8 cellular contexts compared by ENCODE assay signal in the genomic region with DNA sequence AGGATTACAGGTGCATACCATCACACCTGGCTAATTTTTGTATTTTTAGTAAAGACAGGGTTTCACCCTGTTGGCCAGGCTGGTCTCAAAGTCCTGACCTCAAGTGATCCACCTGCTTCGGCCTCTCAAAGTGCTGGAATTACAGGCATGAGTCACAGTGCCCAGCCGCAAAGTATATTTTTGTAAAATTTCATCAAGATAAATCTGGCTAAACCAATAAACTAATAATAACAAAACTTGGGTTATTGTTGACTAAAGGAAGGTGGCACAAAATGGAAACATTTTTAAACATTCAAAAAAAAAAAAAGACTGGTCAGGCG. TPM values are rescaled to one million over a fixed set of nuclear protein-coding genes. Genes with fewer than 3 reads are reported as not detected.
DNase-seq lines count a peak whose midpoint lies in the region; ATAC-seq and TF ChIP-seq lines count a peak whose summit lies in the region.
"Not testable (repeated sequence)": the region's sequence is repeated elsewhere in the genome, so short reads cannot be mapped to it uniquely, and the experiment has no call there.

No MANE protein-coding gene starts in this region.

- H3K4me3 Mint-ChIP-seq in CD8-positive, alpha-beta T cell, result peak overlapping the region; percentile 98
- H3K4me3 Mint-ChIP-seq in activated CD4-positive, alpha-beta T cell treated with anti-CD3 and anti-CD28 coated beads, Interleukin-2, amount 10 ng/mL, durations not matched to agents 24 days and 14 days, result peak overlapping the region; percentile 92
- H3K4me3 Mint-ChIP-seq in memory B cell (peak overlapping the region; percentile 38), progenitor cell of endocrine pancreas (ENCODE audit: low read depth) (peak overlapping the region; percentile 5)

- CTCF ChIA-PET in CD8-positive, alpha-beta T cell (lab: Charles Lee), result interaction anchor here (1.0 to 7.5 kb wide), 2 partner anchors 37 to 121 kb away, joined by 3 to 45 read pairs; no protein-coding TSS in a partner anchor

- intact Hi-C loops in CD8-positive, alpha-beta T cell (cut with DNase I, micrococcal nuclease), result loop anchor here (5.0 to 10.0 kb wide), 5 partner anchors 38 to 1165 kb away; partner anchors contain the start of genes RIMOC1 (in 1 of the 2), TMEM267 (in 1 of the 2) and ZNF131 (in 1 of the 2)
- intact Hi-C loops in activated CD4-positive, alpha-beta T cell treated with anti-CD3 and anti-CD28 coated beads, Interleukin-2, amount 10 ng/mL, durations not matched to agents 24 days and 14 days (cut with micrococcal nuclease); upper lobe of right lung (cut with DNase I): not testable (repeated sequence)

- H3K9me2 ChIP-seq in Loucy (replicated peaks; ENCODE audit: low read depth, low read length), result not testable (repeated sequence)

- DNase-seq in CD8-positive, alpha-beta T cell; activated CD4-positive, alpha-beta T cell treated with anti-CD3 and anti-CD28 coated beads, Interleukin-2, amount 10 ng/mL, durations not matched to agents 24 days and 14 days; adipocyte (ENCODE audit: low read depth); epithelial cell of proximal tubule (ENCODE audit: low read depth); memory B cell (ENCODE audit: low spot score in 2 of 2); progenitor cell of endocrine pancreas (ENCODE audit: low spot score, unreplicated experiment); upper lobe of right lung: not testable (repeated sequence)

- H2AFZ ChIP-seq in Loucy (ENCODE audit: low read length), result not testable (repeated sequence)

- H3K27me3 ChIP-seq in CD8-positive, alpha-beta T cell (ENCODE audit: insufficient read depth, low read length); Loucy (ENCODE audit: insufficient read depth, low read length, poor library complexity, severe bottlenecking); adipocyte (replicated peaks; ENCODE audit: control insufficient read depth, insufficient read depth, low read length); upper lobe of right lung: not testable (repeated sequence)

- H3K27ac Mint-ChIP-seq in CD8-positive, alpha-beta T cell; activated CD4-positive, alpha-beta T cell treated with anti-CD3 and anti-CD28 coated beads, Interleukin-2, amount 10 ng/mL, durations not matched to agents 24 days and 14 days; memory B cell; progenitor cell of endocrine pancreas: not testable (repeated sequence)

- peak overlapping the region; percentile 100 for H3K9ac ChIP-seq in Loucy (ENCODE audit: low read depth, low read length, poor library complexity, severe bottlenecking)
- H3K9ac ChIP-seq in adipocyte (ENCODE audit: low read length), result not testable (repeated sequence)

- ATAC-seq in CD8-positive, alpha-beta T cell; memory B cell (ENCODE audit: low read depth); upper lobe of right lung: not testable (repeated sequence)

- H3K4me1 ChIP-seq in CD8-positive, alpha-beta T cell (ENCODE audit: insufficient read depth, low read length), result peaks cover 18% of the 10 kb centered on the region
- peaks cover 39% of the 10 kb centered on the region for H3K4me1 ChIP-seq in Loucy (ENCODE audit: insufficient read depth, low read length, poor library complexity, severe bottlenecking)
- peaks cover 22% of the 10 kb centered on the region for H3K4me1 ChIP-seq in adipocyte (ENCODE audit: control insufficient read depth, insufficient read depth, low read length)
- H3K4me1 ChIP-seq in upper lobe of right lung, result peaks cover 26% of the 10 kb centered on the region

- not testable (repeated sequence) for H3K9me3 Mint-ChIP-seq in CD8-positive, alpha-beta T cell; activated CD4-positive, alpha-beta T cell treated with anti-CD3 and anti-CD28 coated beads, Interleukin-2, amount 10 ng/mL, durations not matched to agents 24 days and 14 days; memory B cell; progenitor cell of endocrine pancreas (ENCODE audit: low read depth)

- not testable (repeated sequence) for TF ChIP-seq CTCF in CD8-positive, alpha-beta T cell (IDR thresholded peaks at IDR 0.05); Loucy (conservative IDR thresholded peaks at IDR 0.05; ENCODE audit: low read length); epithelial cell of proximal tubule (conservative IDR thresholded peaks at IDR 0.05; ENCODE audit: low read depth, low read length); progenitor cell of endocrine pancreas (IDR thresholded peaks at IDR 0.05; ENCODE audit: unreplicated experiment); upper lobe of right lung (IDR thresholded peaks at IDR 0.05)

- peak overlapping the region; percentile 98 for H3K4me2 ChIP-seq in Loucy (ENCODE audit: low read depth, low read length, poor library complexity, severe bottlenecking)

- POLR2A ChIA-PET in CD8-positive, alpha-beta T cell (lab: Charles Lee), result interaction anchor here (5.9 kb wide), 1 partner anchor 77 kb away, joined by 218 read pairs; no protein-coding TSS in a partner anchor

- H3K9me3 ChIP-seq in CD8-positive, alpha-beta T cell (ENCODE audit: low read length); Loucy (ENCODE audit: insufficient read depth, low read depth, low read length); adipocyte (ENCODE audit: control insufficient read depth, low read length); upper lobe of right lung: not testable (repeated sequence)

- peaks cover 68% of the 10 kb centered on the region for H3K36me3 Mint-ChIP-seq in CD8-positive, alpha-beta T cell
- peaks cover 39% of the 10 kb centered on the region for H3K36me3 Mint-ChIP-seq in activated CD4-positive, alpha-beta T cell treated with anti-CD3 and anti-CD28 coated beads, Interleukin-2, amount 10 ng/mL, durations not matched to agents 24 days and 14 days (ENCODE audit: low read depth)
- peaks cover 19% of the 10 kb centered on the region for H3K36me3 Mint-ChIP-seq in memory B cell
- peaks cover 17% of the 10 kb centered on the region for H3K36me3 Mint-ChIP-seq in progenitor cell of endocrine pancreas (ENCODE audit: insufficient read depth)

- H3K79me2 ChIP-seq in Loucy (ENCODE audit: insufficient read depth, low read length), result peaks cover 86% of the 10 kb centered on the region

- H3K36me3 ChIP-seq in CD8-positive, alpha-beta T cell (ENCODE audit: insufficient read depth, low read length); Loucy (ENCODE audit: insufficient read depth, low read length): not testable (repeated sequence)
- H3K36me3 ChIP-seq in adipocyte (ENCODE audit: control insufficient read depth, insufficient read depth, low read length, severe bottlenecking) (peaks cover 12% of the 10 kb centered on the region), upper lobe of right lung (peaks cover 24% of the 10 kb centered on the region)

- not testable (repeated sequence) for H4K20me1 ChIP-seq in Loucy (ENCODE audit: insufficient read depth, low read length, poor library complexity, severe bottlenecking)

- H3F3A ChIP-seq in Loucy (ENCODE audit: low read depth), result not testable (repeated sequence)

- peaks cover 54% of the 10 kb centered on the region for H3K4me1 Mint-ChIP-seq in CD8-positive, alpha-beta T cell (ENCODE audit: low read depth)
- H3K4me1 Mint-ChIP-seq in activated CD4-positive, alpha-beta T cell treated with anti-CD3 and anti-CD28 coated beads, Interleukin-2, amount 10 ng/mL, durations not matched to agents 24 days and 14 days, result peaks cover 41% of the 10 kb centered on the region
- H3K4me1 Mint-ChIP-seq in memory B cell, result peaks cover 40% of the 10 kb centered on the region
- H3K4me1 Mint-ChIP-seq in progenitor cell of endocrine pancreas (ENCODE audit: low read depth), result peaks cover 18% of the 10 kb centered on the region

- H3K27me3 Mint-ChIP-seq in CD8-positive, alpha-beta T cell (ENCODE audit: low read depth); activated CD4-positive, alpha-beta T cell treated with anti-CD3 and anti-CD28 coated beads, Interleukin-2, amount 10 ng/mL, durations not matched to agents 24 days and 14 days; memory B cell; progenitor cell of endocrine pancreas: not testable (repeated sequence)

- not testable (repeated sequence) for H3K4me3 ChIP-seq in CD8-positive, alpha-beta T cell (ENCODE audit: low read depth, low read length)
- peak overlapping the region; percentile 100 for H3K4me3 ChIP-seq in Loucy (ENCODE audit: low read length, poor library complexity, severe bottlenecking)
- H3K4me3 ChIP-seq in adipocyte (ENCODE audit: low read length), result peak overlapping the region; percentile 84
- H3K4me3 ChIP-seq in epithelial cell of proximal tubule (ENCODE audit: low read depth, low read length), result peak overlapping the region; percentile 90
- H3K4me3 ChIP-seq in upper lobe of right lung, result peak overlapping the region; percentile 90

- H3K27ac ChIP-seq in CD8-positive, alpha-beta T cell (ENCODE audit: low read depth, low read length); upper lobe of right lung: not testable (repeated sequence)

RNA-seq across cellular contexts. Expression of gene ANXA2R, which starts 29.2 kb away (rescaled TPM):
- 10 to 100 TPM; 38.2 to 39.5 TPM for total RNA-seq in CD8-positive, alpha-beta T cell
- total RNA-seq in activated CD4-positive, alpha-beta T cell treated with anti-CD3 and anti-CD28 coated beads, Interleukin-2, amount 10 ng/mL, durations not matched to agents 24 days and 14 days, result 1.1 and 1.2 TPM in 2 replicates
- total RNA-seq in epithelial cell of proximal tubule (0.35 and 2.2 TPM in 2 replicates), progenitor cell of endocrine pancreas (0.87 and 0.93 TPM in 2 replicates), upper lobe of right lung (4.8 TPM)

RNA-seq across cellular contexts. Expression of gene ZNF131, which starts 51.4 kb away (rescaled TPM):
- total RNA-seq in CD8-positive, alpha-beta T cell, result 10 to 100 TPM; 76.7 to 84.9 TPM
- total RNA-seq in activated CD4-positive, alpha-beta T cell treated with anti-CD3 and anti-CD28 coated beads, Interleukin-2, amount 10 ng/mL, durations not matched to agents 24 days and 14 days, result 37.9 and 40.1 TPM in 2 replicates
- total RNA-seq in epithelial cell of proximal tubule (22.3 and 30.5 TPM in 2 replicates), progenitor cell of endocrine pancreas (46.9 and 54.7 TPM in 2 replicates), upper lobe of right lung (26.9 TPM)

Comparison
In these comparisons a context has a peak if more than half of its experiments do, and no peak if none do; other contexts are left out.
1. H3K4me3 Mint-ChIP-seq: peak in every context shown above with its lines; median percentile 98 in CD8-positive, alpha-beta T cell; 92 in activated CD4-positive, alpha-beta T cell treated with anti-CD3 and anti-CD28 coated beads, Interleukin-2, amount 10 ng/mL, durations not matched to agents 24 days and 14 days; 38 in memory B cell; 5 in progenitor cell of endocrine pancreas.